ENCODE assay signal across 14 cellular contexts in the genomic region with DNA sequence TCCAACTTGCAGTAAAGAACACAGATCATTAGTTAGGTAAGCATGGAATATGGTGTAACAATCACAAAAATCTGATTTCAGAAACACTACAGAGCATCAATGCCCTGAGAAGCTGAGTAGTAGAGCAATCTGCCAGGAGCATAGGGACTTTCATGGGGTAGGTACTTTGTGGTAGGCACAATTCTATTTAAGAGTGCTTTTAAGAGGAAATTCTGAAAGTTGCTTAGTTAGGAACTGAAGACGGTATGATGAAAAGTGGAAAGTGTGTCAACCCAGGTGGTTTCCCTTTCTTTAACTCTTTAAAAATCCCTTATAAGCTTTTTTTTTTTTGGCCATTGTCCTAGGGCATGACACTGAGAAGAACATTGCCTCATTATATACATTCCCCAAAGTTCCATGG.
"Had no signal": no experiment of that assay in that cellular context is flagged by ENCODE, and none has a peak within 500 bp of the region (broad histone marks: within the 10 kb centered on the region; RNA-seq: fewer than 3 reads in every experiment).

No MANE protein-coding gene starts in this region.

- ATAC-seq: foreskin keratinocyte, left cardiac atrium, lower lobe of right lung, natural killer cell, right cardiac atrium had no signal

- H3K27me3 ChIP-seq: foreskin keratinocyte, suprapubic skin, thyroid gland had no signal

- H3K4me1 ChIP-seq: foreskin keratinocyte, left ventricle myocardium inferior, lower lobe of right lung, suprapubic skin, thyroid gland had no signal

- H3K4me3 ChIP-seq: left ventricle myocardium inferior, lower lobe of right lung, suprapubic skin, thyroid gland had no signal

- DNase-seq: erythroblast; foreskin keratinocyte; immature natural killer cell; left cardiac atrium; left ventricle myocardium inferior; lower lobe of right lung; natural killer cell; posterior cingulate gyrus; right cardiac atrium; small intestine; stimulated activated CD4-positive, alpha-beta T cell treated with anti-CD3 and anti-CD28 coated beads, Interleukin-12 subunit alpha, Interleukin-12 subunit beta, amount 100 ng/mL, for 4 hours; stimulated activated naive CD4-positive, alpha-beta T cell treated with Interleukin-2 at 50 U/mL for 16 hours; thyroid gland had no signal

- H3K9me3 ChIP-seq: lower lobe of right lung, thyroid gland had no signal

- H3K36me3 ChIP-seq: left ventricle myocardium inferior, lower lobe of right lung, suprapubic skin, thyroid gland had no signal

- H3K27ac ChIP-seq: foreskin keratinocyte, left ventricle myocardium inferior, lower lobe of right lung, suprapubic skin, thyroid gland had no signal
